In the genomic region with DNA sequence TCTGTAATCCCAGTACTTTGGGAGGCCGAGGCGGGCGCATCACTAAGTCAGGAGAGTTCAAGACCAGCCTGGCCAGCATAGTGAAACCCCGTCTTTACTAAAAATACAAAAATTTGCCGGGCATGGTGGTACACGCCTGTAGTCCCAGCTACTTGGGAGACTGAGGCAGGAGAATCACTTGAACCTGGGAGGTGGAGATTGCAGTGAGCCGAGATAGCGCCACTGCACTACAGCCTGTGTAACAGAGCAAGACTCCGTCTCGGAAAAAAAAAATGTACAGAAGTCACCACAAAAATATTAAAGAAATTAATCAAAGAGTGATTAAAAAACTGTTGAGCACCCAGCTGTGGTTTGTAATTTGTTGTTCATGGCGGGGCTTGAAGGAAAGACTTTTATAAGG, we compare ENCODE assay signal across 8 cellular contexts. TPM values are rescaled to one million over a fixed set of nuclear protein-coding genes. Genes with fewer than 3 reads are reported as not detected.
DNase-seq lines count a peak whose midpoint lies in the region; ATAC-seq and TF ChIP-seq lines count a peak whose summit lies in the region.
"Not testable (repeated sequence)": the region's sequence is repeated elsewhere in the genome, so short reads cannot be mapped to it uniquely, and the experiment has no call there.

No MANE protein-coding gene starts in this region.

- H3K9me3 ChIP-seq in Caco-2; Karpas-422 (ENCODE audit: low read length); esophagus muscularis mucosa; left lung; thyroid gland: not testable (repeated sequence)

- not testable (repeated sequence) for DNase-seq in Caco-2; Karpas-422; astrocyte of the spinal cord (ENCODE audit: low read depth, low spot score); esophagus muscularis mucosa (ENCODE audit: extremely low spot score); left lung; osteocyte (ENCODE audit: extremely low spot score, unreplicated experiment); thyroid gland

- H3K4me3 Mint-ChIP-seq in Caco-2 (ENCODE audit: unreplicated experiment) (peak overlapping the region; percentile 95), osteocyte (ENCODE audit: unreplicated experiment) (peak overlapping the region; percentile 98)

- H3K36me3 Mint-ChIP-seq in Caco-2 (ENCODE audit: insufficient read depth, unreplicated experiment) = peaks cover 50% of the 10 kb centered on the region
- peaks cover 24% of the 10 kb centered on the region for H3K36me3 Mint-ChIP-seq in osteocyte (ENCODE audit: unreplicated experiment)

- WGBS in esophagus muscularis mucosa = 8% methylated on average over 9 of the region's 11 CpGs
- WGBS in thyroid gland, 2 donors = 18 to 19% methylated on average over 8 to 11 of the region's 11 CpGs

- H3K4me3 ChIP-seq in Caco-2 (ENCODE audit: low read depth, low read length) (peak overlapping the region; percentile 46), Karpas-422 (ENCODE audit: low read length) (peak overlapping the region; percentile 85), astrocyte of the spinal cord (ENCODE audit: low read depth, low read length) (peak overlapping the region; percentile 89), esophagus muscularis mucosa (peak overlapping the region; percentile 72 to 84 (median 80)), left lung (peak overlapping the region; percentile 75 to 89), thyroid gland (replicated peaks in 1 of 3) (peak overlapping the region; percentile 68 to 92 (median 77))

- ATAC-seq in left lung = peak; percentile 21

- H3K27ac Mint-ChIP-seq in Caco-2 (ENCODE audit: unreplicated experiment) (peak overlapping the region; percentile 97), osteocyte (ENCODE audit: unreplicated experiment) (peak overlapping the region; percentile 100)

- in situ Hi-C loops in astrocyte of the spinal cord (cut with HindIII; ENCODE audit: low sequenced_read_pairs) = not testable (repeated sequence)

- BruUV-seq in Caco-2 (replicated peaks; lab: Mats Ljungman, UMichigan) = not testable (repeated sequence)

- H3K4me2 ChIP-seq in Karpas-422 (ENCODE audit: low read depth, low read length, poor library complexity, severe bottlenecking) = peak overlapping the region; percentile 82

- CTCF ChIA-PET in Caco-2 (lab: Charles Lee) = not testable (repeated sequence)

- H3K4me1 ChIP-seq in Caco-2 = not testable (repeated sequence)
- peaks cover 22% of the 10 kb centered on the region for H3K4me1 ChIP-seq in Karpas-422 (ENCODE audit: low read length)
- H3K4me1 ChIP-seq in esophagus muscularis mucosa = peaks cover 8 to 20% (median 15%) of the 10 kb centered on the region in 4 donors
- peaks cover 0 to 26% of the 10 kb centered on the region in 2 donors for H3K4me1 ChIP-seq in left lung
- H3K4me1 ChIP-seq in thyroid gland = peaks cover 21 to 27% of the 10 kb centered on the region in 2 donors

- not testable (repeated sequence) for H3K9me3 Mint-ChIP-seq in Caco-2 (ENCODE audit: unreplicated experiment); osteocyte (ENCODE audit: unreplicated experiment)

- not testable (repeated sequence) for H2AFZ ChIP-seq in Karpas-422 (ENCODE audit: low read length)

- H4K20me1 ChIP-seq in Karpas-422 (ENCODE audit: insufficient read depth, low read depth, low read length) = not testable (repeated sequence)

- POLR2A ChIA-PET in Caco-2 (lab: Charles Lee) = interaction anchor here (1.1 to 1.4 kb wide), 3 partner anchors 189 to 1121 kb away, joined by 3 to 5 read pairs (median 3); a partner anchor contains a TSS

- H3K9me2 ChIP-seq in Karpas-422 (replicated peaks; ENCODE audit: insufficient read depth, low read length) = not testable (repeated sequence)

- not testable (repeated sequence) for H3K27me3 ChIP-seq in Caco-2 (replicated peaks; ENCODE audit: control insufficient read depth, insufficient read depth, low read length); Karpas-422 (ENCODE audit: low read length); esophagus muscularis mucosa; left lung; thyroid gland

- H3K27ac ChIP-seq in Karpas-422 (ENCODE audit: low read length) = peak overlapping the region; percentile 74
- peak overlapping the region; percentile 63 for H3K27ac ChIP-seq in VCaP
- peak overlapping the region; percentile 87 to 92 (median 88) for H3K27ac ChIP-seq in esophagus muscularis mucosa (replicated peaks in 1 of 4)
- H3K27ac ChIP-seq in left lung = peak overlapping the region; percentile 89 to 92
- H3K27ac ChIP-seq in thyroid gland = peak overlapping the region in 2 of 3 donors; percentile 66 to 79

- not testable (repeated sequence) for H3K27me3 Mint-ChIP-seq in Caco-2 (ENCODE audit: insufficient read depth, unreplicated experiment); osteocyte (ENCODE audit: unreplicated experiment)

- not testable (repeated sequence) for TF ChIP-seq CTCF in Caco-2 (IDR thresholded peaks at IDR 0.05; ENCODE audit: insufficient read depth in 1 of 2, low read depth in 1 of 2, low read length in 1 of 2, severe bottlenecking in 1 of 2, unreplicated experiment in 1 of 2); VCaP (conservative IDR thresholded peaks at IDR 0.05); astrocyte of the spinal cord (IDR thresholded peaks at IDR 0.05; ENCODE audit: low read depth, low read length); esophagus muscularis mucosa (IDR thresholded peaks at IDR 0.05); left lung (IDR thresholded peaks at IDR 0.05); osteocyte (IDR thresholded peaks at IDR 0.05); thyroid gland (IDR thresholded peaks at IDR 0.05)

- H3K36me3 ChIP-seq in Caco-2 (ENCODE audit: control insufficient read depth, insufficient read depth, low read length); thyroid gland: not testable (repeated sequence)
- H3K36me3 ChIP-seq in Karpas-422 (ENCODE audit: insufficient read depth, low read length) (peaks cover 37% of the 10 kb centered on the region), esophagus muscularis mucosa (peaks cover 0 to 36% (median 17%) of the 10 kb centered on the region in 4 donors), left lung (peaks cover 0 to 31% of the 10 kb centered on the region in 2 donors)

- intact Hi-C loops in Caco-2 (cut with micrococcal nuclease; ENCODE audit: unreplicated experiment) = loop anchor here (2.0 to 10.0 kb wide), 2 partner anchors 124 to 244 kb away; a partner anchor contains a TSS
- intact Hi-C loops in esophagus muscularis mucosa (cut with DNase I) = loop anchor here (10.0 kb wide), 2 partner anchors 124 to 366 kb away; a partner anchor contains a TSS
- intact Hi-C loops in left lung (cut with DNase I); thyroid gland (cut with DNase I): not testable (repeated sequence)

- peaks cover 15% of the 10 kb centered on the region for H3K4me1 Mint-ChIP-seq in Caco-2 (ENCODE audit: low read depth, unreplicated experiment)
- peaks cover 26% of the 10 kb centered on the region for H3K4me1 Mint-ChIP-seq in osteocyte (ENCODE audit: unreplicated experiment)

- peak overlapping the region; percentile 96 for H3K9ac ChIP-seq in Karpas-422 (ENCODE audit: low read length)

- not testable (repeated sequence) for TF ChIP-seq EP300 in esophagus muscularis mucosa (IDR thresholded peaks at IDR 0.05)

- peaks cover 58% of the 10 kb centered on the region for H3K79me2 ChIP-seq in Karpas-422 (ENCODE audit: low read length)

- TF ChIP-seq POLR2A in esophagus muscularis mucosa (IDR thresholded peaks at IDR 0.05; ENCODE audit: low read depth); thyroid gland (IDR thresholded peaks at IDR 0.05): not testable (repeated sequence)

RNA-seq across cellular contexts. Expression of a gene that starts 0.8 kb away (rescaled TPM):
- total RNA-seq in Caco-2 (2022) = 9.5 and 11.1 TPM in 2 replicates
- total RNA-seq in Karpas-422 (2014; rRNA removed; shearing (Covaris generic); ENCODE audit: low replicate concordance) = 22.7 and 34.8 TPM in 2 replicates
- 10 to 100 TPM in 1 of 4 donors, 1 to 10 TPM in 3; 4.5 to 11.2 (median 6.3) TPM for total RNA-seq in esophagus muscularis mucosa
- total RNA-seq in left lung = 10 to 100 TPM; 11.1 to 13.4 TPM
- total RNA-seq in osteocyte = 13.3 and 14.9 TPM in 2 replicates
- 10 to 100 TPM; 22.8 to 67.1 (median 44.1) TPM for total RNA-seq in thyroid gland
